In the genomic region with DNA sequence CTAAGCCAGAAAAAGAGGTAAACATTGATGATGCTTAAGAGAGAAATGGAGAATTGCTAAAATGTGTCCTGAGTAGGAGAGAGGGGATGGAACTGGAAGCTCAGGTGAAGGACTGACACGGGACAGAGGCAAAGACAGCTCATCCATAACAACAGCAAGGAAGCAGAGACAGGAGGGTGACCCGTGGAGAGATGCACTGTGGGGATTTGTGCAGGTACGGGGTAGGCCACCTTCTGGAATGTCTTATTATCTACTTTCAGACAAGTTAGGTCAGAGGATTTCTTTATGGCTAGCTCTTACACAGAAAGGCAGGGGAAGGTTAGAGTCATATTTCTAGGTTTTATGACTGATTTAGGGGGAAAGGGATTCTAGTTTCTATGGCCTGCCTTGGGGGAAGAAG, we compare ENCODE assay signal across 19 cellular contexts. TPM values are rescaled to one million over a fixed set of nuclear protein-coding genes. Genes with fewer than 3 reads are reported as not detected.
DNase-seq lines count a peak whose midpoint lies in the region; ATAC-seq, FAIRE-seq and TF ChIP-seq lines count a peak whose summit lies in the region.
"Had no signal": no experiment of that assay in that cellular context is flagged by ENCODE, and none has a peak within 500 bp of the region (broad histone marks: within the 10 kb centered on the region; RNA-seq: fewer than 3 reads in every experiment).

No MANE protein-coding gene starts in this region.

- 58% methylated on average over 3 of the region's 3 CpGs for WGBS in mammary epithelial cell (ENCODE audit: low coverage, missing lambda C conversion rate)
- WGBS in K562 (ENCODE audit: insufficient coverage, low coverage, missing lambda C conversion rate): 2% methylated on average over 3 of the region's 3 CpGs

- H3F3A ChIP-seq in neural progenitor cell (ENCODE audit: low read depth): no peaks in the 10 kb centered on the region

- peak; percentile 53 for ATAC-seq in K562
- ATAC-seq: A549 had no signal

- H3K27ac ChIP-seq in mammary epithelial cell (ENCODE audit: insufficient read depth, low read depth, low read length) (no peak overlapping the region), breast epithelium (no peak overlapping the region), K562 (ENCODE audit: extremely low read depth, low read depth, low read length) (no peak overlapping the region), neural progenitor cell (no peak overlapping the region)
- H3K27ac ChIP-seq: 22Rv1, A549, C4-2B had no signal

- POLR2A ChIA-PET in K562 (lab: Yijun Ruan, JAX): no interaction called here

- BruUV-seq in mammary epithelial cell (replicated peaks; lab: Mats Ljungman, UMichigan) (no TSS peak), K562 (replicated peaks; lab: Mats Ljungman, UMichigan) (no TSS peak)

- no peak for TF ChIP-seq RAD21 in K562 (CRISPR knock-in tag; conservative IDR thresholded peaks at IDR 0.05 in 1 of 2, IDR thresholded peaks at IDR 0.05 in 1 of 2)

- CTCF ChIA-PET in mammary epithelial cell (lab: Charles Lee; ENCODE audit: low non-redundant PET) (no interaction called here), K562 (lab: Yijun Ruan, JAX; ENCODE audit: low intra/inter-chr PET ratio) (no interaction called here)
- CTCF ChIA-PET in activated naive CD4-positive, alpha-beta T cell treated with anti-CD3 and anti-CD28 coated beads, Interleukin-2, amount 10 ng/mL, durations not matched to agents 7 days and 5 days (lab: Charles Lee): no interaction called here

- H3K79me2 ChIP-seq in mammary epithelial cell (ENCODE audit: insufficient read depth, low read length) (no peaks in the 10 kb centered on the region), K562 (ENCODE audit: control insufficient read depth, insufficient read depth, low read length) (no peaks in the 10 kb centered on the region), neural progenitor cell (ENCODE audit: low read depth) (no peaks in the 10 kb centered on the region)

- peak overlapping the region; percentile 44 for H2AFZ ChIP-seq in mammary epithelial cell (ENCODE audit: low read depth, low read length)
- H2AFZ ChIP-seq in K562 (ENCODE audit: low read depth, low read length): no peak overlapping the region; the same call in 1 of the 2 replicates
- peak overlapping the region; percentile 58 for H2AFZ ChIP-seq in neural progenitor cell (replicated peaks)

- H4K20me1 ChIP-seq in mammary epithelial cell (ENCODE audit: insufficient read depth, low read length) (no peaks in the 10 kb centered on the region), K562 (replicated peaks; ENCODE audit: control insufficient read depth, insufficient read depth, low read length) (no peaks in the 10 kb centered on the region), neural progenitor cell (ENCODE audit: low read depth) (no peaks in the 10 kb centered on the region)

- H3K27me3 Mint-ChIP-seq in neural progenitor cell (ENCODE audit: insufficient read depth, low read depth): no peaks in the 10 kb centered on the region
- H3K27me3 Mint-ChIP-seq in activated naive CD4-positive, alpha-beta T cell treated with anti-CD3 and anti-CD28 coated beads, Interleukin-2, amount 10 ng/mL, durations not matched to agents 7 days and 5 days: no peaks in the 10 kb centered on the region

- H3K4me1 ChIP-seq in mammary epithelial cell (ENCODE audit: insufficient read depth, low read length): no peaks in the 10 kb centered on the region
- no peaks in the 10 kb centered on the region for H3K4me1 ChIP-seq in breast epithelium
- H3K4me1 ChIP-seq in K562 (replicated peaks in 1 of 2; ENCODE audit: control insufficient read depth in 2 of 2, insufficient read depth in 2 of 2, low read length in 2 of 2): no peaks in the 10 kb centered on the region
- H3K4me1 ChIP-seq in neural progenitor cell: no peaks in the 10 kb centered on the region
- H3K4me1 ChIP-seq: A549, Caco-2, HAP-1 had no signal

- no peak for TF ChIP-seq EP300 in K562 (IDR thresholded peaks at IDR 0.05; ENCODE audit: low read length)

- no peak overlapping the region for H3K9ac ChIP-seq in mammary epithelial cell (ENCODE audit: insufficient read depth, low read length)
- no peak overlapping the region for H3K9ac ChIP-seq in K562 (ENCODE audit: insufficient read depth in 1 of 2, low read depth in 2 of 2, low read length in 2 of 2)
- no peak overlapping the region for H3K9ac ChIP-seq in neural progenitor cell

- intact Hi-C loops in mammary epithelial cell (cut with micrococcal nuclease): no loop called here
- intact Hi-C loops in breast epithelium (cut with DNase I; ENCODE audit: low total_unique reads): no loop called here
- intact Hi-C loops in K562 (cut with micrococcal nuclease): no loop called here

- no peak for FAIRE-seq in K562 (lab: Jason Lieb, UNC)
- FAIRE-seq: A549 had no signal

- TF ChIP-seq CTCF in mammary epithelial cell (conservative IDR thresholded peaks at IDR 0.05 in 1 of 2, IDR thresholded peaks at IDR 0.05 in 1 of 2; ENCODE audit: extremely low read depth in 1 of 2, insufficient read depth in 1 of 2, low read depth in 1 of 2, low read length in 2 of 2) (no peak), breast epithelium (IDR thresholded peaks at IDR 0.05) (no peak), K562 (IDR thresholded peaks at IDR 0.05 in 2 of 3, conservative IDR thresholded peaks at IDR 0.05 in 1 of 3; ENCODE audit: insufficient read depth in 2 of 3, low read depth in 1 of 3, low read length in 3 of 3) (no peak), neural progenitor cell (IDR thresholded peaks at IDR 0.05) (no peak)

- peaks cover 4% of the 10 kb centered on the region for H3K9me3 Mint-ChIP-seq in neural progenitor cell
- no peaks in the 10 kb centered on the region for H3K9me3 Mint-ChIP-seq in activated naive CD4-positive, alpha-beta T cell treated with anti-CD3 and anti-CD28 coated beads, Interleukin-2, amount 10 ng/mL, durations not matched to agents 7 days and 5 days

- no peaks in the 10 kb centered on the region for H3K9me1 ChIP-seq in K562 (ENCODE audit: control insufficient read depth, insufficient read depth, low read length)

- no peak overlapping the region for H3K27ac Mint-ChIP-seq in neural progenitor cell
- no peak overlapping the region for H3K27ac Mint-ChIP-seq in activated naive CD4-positive, alpha-beta T cell treated with anti-CD3 and anti-CD28 coated beads, Interleukin-2, amount 10 ng/mL, durations not matched to agents 7 days and 5 days
- H3K27ac Mint-ChIP-seq: CD4-positive, alpha-beta T cell had no signal

- H3K36me3 ChIP-seq in mammary epithelial cell (ENCODE audit: insufficient read depth, low read length) (no peaks in the 10 kb centered on the region), breast epithelium (no peaks in the 10 kb centered on the region), K562 (ENCODE audit: control insufficient read depth, insufficient read depth, low read length) (no peaks in the 10 kb centered on the region), neural progenitor cell (no peaks in the 10 kb centered on the region)
- H3K36me3 ChIP-seq: HAP-1 had no signal

- H3K4me2 ChIP-seq in mammary epithelial cell (ENCODE audit: insufficient read depth, low read depth, low read length): no peak overlapping the region
- H3K4me2 ChIP-seq in K562 (ENCODE audit: insufficient read depth, low read length): no peak overlapping the region
- H3K4me2 ChIP-seq in neural progenitor cell: no peak overlapping the region
- H3K4me2 ChIP-seq: A549 had no signal

- H3K4me3 ChIP-seq in mammary epithelial cell (replicated peaks in 1 of 3; ENCODE audit: insufficient read depth in 1 of 3, low read depth in 2 of 3, low read length in 3 of 3): no peak overlapping the region
- H3K4me3 ChIP-seq in breast epithelium: no peak overlapping the region
- no peak overlapping the region for H3K4me3 ChIP-seq in K562
- H3K4me3 ChIP-seq in neural progenitor cell: no peak overlapping the region
- H3K4me3 ChIP-seq: A549, HAP-1 had no signal

- H3K36me3 Mint-ChIP-seq in neural progenitor cell: no peaks in the 10 kb centered on the region
- no peaks in the 10 kb centered on the region for H3K36me3 Mint-ChIP-seq in activated naive CD4-positive, alpha-beta T cell treated with anti-CD3 and anti-CD28 coated beads, Interleukin-2, amount 10 ng/mL, durations not matched to agents 7 days and 5 days

- DNase-seq in mammary epithelial cell (no peak), breast epithelium (ENCODE audit: low spot score in 2 of 2) (no peak), K562 (ENCODE audit: extremely low read depth in 1 of 4, low spot score in 3 of 4) (no peak), neural progenitor cell (ENCODE audit: low spot score) (no peak), NCI-H1694 treated with DMSO at 0.1 percent for 48 hours (lab: John Stamatoyannopoulos, UW) (no peak), mucosa of gallbladder (ENCODE audit: low spot score) (no peak)
- no peak for DNase-seq in activated naive CD4-positive, alpha-beta T cell treated with anti-CD3 and anti-CD28 coated beads, Interleukin-2, amount 10 ng/mL, durations not matched to agents 7 days and 5 days
- DNase-seq: AML-193; CD4-positive, alpha-beta T cell; DMS153; DMS79; GF-D8 had no signal

- no peaks in the 10 kb centered on the region for H3K9me3 ChIP-seq in mammary epithelial cell (replicated peaks; ENCODE audit: insufficient read depth, low read length)
- no peaks in the 10 kb centered on the region for H3K9me3 ChIP-seq in breast epithelium
- no peaks in the 10 kb centered on the region for H3K9me3 ChIP-seq in K562 (replicated peaks; ENCODE audit: control insufficient read depth, insufficient read depth, low read depth, low read length)
- H3K9me3 ChIP-seq in neural progenitor cell (ENCODE audit: low read depth): no peaks in the 10 kb centered on the region
- H3K9me3 ChIP-seq: A549, Caco-2, HAP-1 had no signal

- TF ChIP-seq POLR2A in breast epithelium (IDR thresholded peaks at IDR 0.05): no peak
- no peak for TF ChIP-seq POLR2A in K562 (conservative IDR thresholded peaks at IDR 0.05)

- dilution Hi-C loops in mammary epithelial cell (cut with HindIII; ENCODE audit: low sequenced_read_pairs): no loop called here

- H3K4me1 Mint-ChIP-seq in neural progenitor cell: no peaks in the 10 kb centered on the region
- no peaks in the 10 kb centered on the region for H3K4me1 Mint-ChIP-seq in activated naive CD4-positive, alpha-beta T cell treated with anti-CD3 and anti-CD28 coated beads, Interleukin-2, amount 10 ng/mL, durations not matched to agents 7 days and 5 days

- no peak overlapping the region for H3K4me3 Mint-ChIP-seq in neural progenitor cell
- H3K4me3 Mint-ChIP-seq in activated naive CD4-positive, alpha-beta T cell treated with anti-CD3 and anti-CD28 coated beads, Interleukin-2, amount 10 ng/mL, durations not matched to agents 7 days and 5 days: no peak overlapping the region
- H3K4me3 Mint-ChIP-seq: CD4-positive, alpha-beta T cell had no signal

- in situ Hi-C loops in mammary epithelial cell (cut with MboI; ENCODE audit: low sequenced_read_pairs in 2 of 2) (no loop called here), K562 (cut with MboI) (no loop called here)

- no peaks in the 10 kb centered on the region for H3K27me3 ChIP-seq in mammary epithelial cell (ENCODE audit: insufficient read depth, low read length)
- no peaks in the 10 kb centered on the region for H3K27me3 ChIP-seq in breast epithelium
- no peaks in the 10 kb centered on the region for H3K27me3 ChIP-seq in K562 (ENCODE audit: control insufficient read depth in 2 of 2, insufficient read depth in 2 of 2, low read length in 2 of 2)
- H3K27me3 ChIP-seq in neural progenitor cell: no peaks in the 10 kb centered on the region

RNA-seq across cellular contexts. Expression of a gene that starts 31.7 kb away (rescaled TPM):
- not detected for total RNA-seq in mammary epithelial cell
- polyA plus RNA-seq in mammary epithelial cell: not detected
- not detected for polyA minus RNA-seq in mammary epithelial cell
- under 1 TPM in 1 of 3 donors, not detected in 2; 0.15 TPM for total RNA-seq in breast epithelium
- not detected in 2 replicates for total RNA-seq in K562 (2011; cell fraction: chromatin; rRNA removed; ENCODE audit: low replicate concordance)
- not detected in 2 replicates for total RNA-seq in K562 (2011; cell fraction: nucleolus; rRNA removed)
- total RNA-seq in K562 (2011; cell fraction: nucleoplasm; rRNA removed): not detected in 2 replicates
- total RNA-seq in K562 (2014; rRNA removed): not detected in 2 replicates
- total RNA-seq in K562 (2014; rRNA removed; fragmentation: Illumina TruSeq; extraction: Trizol): not detected in 2 replicates
- not detected in 2 replicates for total RNA-seq in K562 (2015; rRNA removed; fragmentation: Illumina TruSeq; extraction: Trizol)
- total RNA-seq in K562 (2021): not detected in 2 replicates
- polyA plus RNA-seq in K562 (2011; rRNA removed): 0.06 TPM in 1 of 2 replicates, not detected in the other
- not detected in 2 replicates for polyA plus RNA-seq in K562 (2011; cell fraction: cytosol; rRNA removed)
- polyA plus RNA-seq in K562 (2011; cell fraction: nucleus; rRNA removed): not detected in 2 replicates
- polyA plus RNA-seq in K562 (2012): 0.03 and 0.10 TPM in 2 replicates
- 0.04 TPM in 1 of 2 replicates, not detected in the other for polyA plus RNA-seq in K562 (2014; fragmentation: Illumina TruSeq; extraction: Trizol)
- under 1 TPM in 1 of 2 experiments, not detected in 1; 0.03 TPM for polyA plus RNA-seq in K562 (2014; fragmentation: Nextera tagmentation; extraction: Ambion mirVana)
- polyA plus RNA-seq in K562 (2014; rRNA removed): not detected in 2 replicates
- not detected in 2 replicates for polyA minus RNA-seq in K562 (2011; rRNA and poly(A)+ RNA removed)
- not detected in 2 replicates for polyA minus RNA-seq in K562 (2011; cell fraction: cytosol; rRNA and poly(A)+ RNA removed)
- not detected in 2 replicates for polyA minus RNA-seq in K562 (2011; cell fraction: nucleus; rRNA and poly(A)+ RNA removed)
- total RNA-seq in neural progenitor cell (ENCODE audit: low replicate concordance): not detected in 2 replicates
- 0.55 TPM for total RNA-seq in mucosa of gallbladder
- total RNA-seq: Caco-2; CD4-positive, alpha-beta T cell; H4; HT-29 had no signal
- polyA plus RNA-seq: A549 had no signal
